8 cellular contexts compared by ENCODE assay signal in genomic region chr14:44960146-44960545, GRCh38.
DNase-seq lines count a peak whose midpoint lies in the region; TF ChIP-seq lines count a peak whose summit lies in the region.

No MANE protein-coding gene starts in this region.

- CTCF ChIA-PET in HEK293T (lab: Yijun Ruan, JAX): interaction anchor here (0.7 kb wide), 2 partner anchors 46 to 415 kb away, joined by 3 read pairs; no protein-coding TSS in a partner anchor

- H3K9me3 Mint-ChIP-seq in dendritic cell treated with granulocyte-macrophage colony-stimulating factor and Interleukin-4, amounts not matched to agents 40 ng/mL and 50 ng/mL, for 4 days: no peaks in the 10 kb centered on the region

- H3K9me2 ChIP-seq in DOHH2 (replicated peaks; ENCODE audit: control insufficient read depth, low read length): no peaks in the 10 kb centered on the region

- H2AFZ ChIP-seq in neuron (ENCODE audit: low read depth, low read length): no peak overlapping the region

- H3K4me1 Mint-ChIP-seq in dendritic cell treated with granulocyte-macrophage colony-stimulating factor and Interleukin-4, amounts not matched to agents 40 ng/mL and 50 ng/mL, for 4 days (ENCODE audit: low read depth): peaks cover 35% of the 10 kb centered on the region

- no peak overlapping the region for H3K27ac Mint-ChIP-seq in dendritic cell treated with granulocyte-macrophage colony-stimulating factor and Interleukin-4, amounts not matched to agents 40 ng/mL and 50 ng/mL, for 4 days

- intact Hi-C loops in dendritic cell treated with granulocyte-macrophage colony-stimulating factor and Interleukin-4, amounts not matched to agents 40 ng/mL and 50 ng/mL, for 4 days (cut with micrococcal nuclease): loop anchor here (2.0 kb wide), 1 partner anchor 125 kb away; the partner anchor contains the start of gene PRPF39

- DNase-seq in Kasumi-1 (lab: John Stamatoyannopoulos, UW): peak; percentile 16 to 22
- no peak for DNase-seq in superior temporal gyrus (ENCODE audit: extremely low spot score)
- no peak for DNase-seq in NK-92 treated with Interleukin-12 subunit alpha and Interleukin-12 subunit beta, amount 100 ng/mL, for 24 hours (lab: John Stamatoyannopoulos, UW)
- no peak for DNase-seq in HEK293T (ENCODE audit: extremely low spot score)
- no peak for DNase-seq in GOT3 (lab: John Stamatoyannopoulos, UW)

- peaks cover 8% of the 10 kb centered on the region for H3K36me3 ChIP-seq in DOHH2 (ENCODE audit: control insufficient read depth, low read length)
- no peaks in the 10 kb centered on the region for H3K36me3 ChIP-seq in neuron (ENCODE audit: insufficient read depth, low read length)

- H3K27me3 Mint-ChIP-seq in dendritic cell treated with granulocyte-macrophage colony-stimulating factor and Interleukin-4, amounts not matched to agents 40 ng/mL and 50 ng/mL, for 4 days: no peaks in the 10 kb centered on the region

- no peak overlapping the region for H3K27ac ChIP-seq in DOHH2 (ENCODE audit: low read depth, low read length)

- no peaks in the 10 kb centered on the region for H3K27me3 ChIP-seq in DOHH2 (ENCODE audit: control insufficient read depth, low read length)
- H3K27me3 ChIP-seq in neuron (ENCODE audit: insufficient read depth, low read length): no peaks in the 10 kb centered on the region

- H4K20me1 ChIP-seq in DOHH2 (ENCODE audit: control insufficient read depth, insufficient read depth, low read depth, low read length): peaks cover 2% of the 10 kb centered on the region; the same call in 1 of the 2 replicates

- TF ChIP-seq CTCF in DOHH2 (IDR thresholded peaks at IDR 0.05; ENCODE audit: low read depth, low read length, poor library complexity, severe bottlenecking): no peak

- H3K4me3 Mint-ChIP-seq in dendritic cell treated with granulocyte-macrophage colony-stimulating factor and Interleukin-4, amounts not matched to agents 40 ng/mL and 50 ng/mL, for 4 days: peak overlapping the region; percentile 46

- peaks cover 96% of the 10 kb centered on the region for H3K79me2 ChIP-seq in DOHH2 (ENCODE audit: control insufficient read depth, low read length)

- H3K36me3 Mint-ChIP-seq in dendritic cell treated with granulocyte-macrophage colony-stimulating factor and Interleukin-4, amounts not matched to agents 40 ng/mL and 50 ng/mL, for 4 days (ENCODE audit: low read depth): no peaks in the 10 kb centered on the region

- peak overlapping the region; percentile 96 for H3K4me3 ChIP-seq in DOHH2 (ENCODE audit: low read length)
- H3K4me3 ChIP-seq in neuron (ENCODE audit: low read length): peak overlapping the region; percentile 77

- POLR2A ChIA-PET in HEK293T (lab: Yijun Ruan, JAX): interaction anchor here (1.0 to 5.3 kb wide), 3 partner anchors 19 to 175 kb away, joined by 3 to 32 read pairs (median 3); partner anchors contain the start of genes FANCM, FKBP3 and PRPF39

- H3K9me3 ChIP-seq in DOHH2 (ENCODE audit: control insufficient read depth, insufficient read depth, low read length): no peaks in the 10 kb centered on the region
- H3K9me3 ChIP-seq in neuron (ENCODE audit: low read length): no peaks in the 10 kb centered on the region

- H3K4me2 ChIP-seq in DOHH2 (ENCODE audit: low read length): peak overlapping the region; percentile 80

- peaks cover 23% of the 10 kb centered on the region for H3K4me1 ChIP-seq in DOHH2 (ENCODE audit: control insufficient read depth, low read length)
- H3K4me1 ChIP-seq in neuron (ENCODE audit: insufficient read depth, low read length): peaks cover 21% of the 10 kb centered on the region

- no peaks in the 10 kb centered on the region for H3F3A ChIP-seq in DOHH2 (ENCODE audit: control insufficient read depth, insufficient read depth)

TF ChIP-seq in HEK293T, 16 proteins besides CTCF, POLR2A, EP300 and RAD21:
- TF ChIP-seq ELF4 (IDR thresholded peaks at IDR 0.05) (no peak), BHLHE40 (IDR thresholded peaks at IDR 0.05; ENCODE audit: borderline replicate concordance) (no peak), TARDBP (IDR thresholded peaks at IDR 0.05) (no peak), FOXK2 (IDR thresholded peaks at IDR 0.05) (no peak), L3MBTL2 (conservative IDR thresholded peaks at IDR 0.05) (no peak)
- TF ChIP-seq, protein P1, sequence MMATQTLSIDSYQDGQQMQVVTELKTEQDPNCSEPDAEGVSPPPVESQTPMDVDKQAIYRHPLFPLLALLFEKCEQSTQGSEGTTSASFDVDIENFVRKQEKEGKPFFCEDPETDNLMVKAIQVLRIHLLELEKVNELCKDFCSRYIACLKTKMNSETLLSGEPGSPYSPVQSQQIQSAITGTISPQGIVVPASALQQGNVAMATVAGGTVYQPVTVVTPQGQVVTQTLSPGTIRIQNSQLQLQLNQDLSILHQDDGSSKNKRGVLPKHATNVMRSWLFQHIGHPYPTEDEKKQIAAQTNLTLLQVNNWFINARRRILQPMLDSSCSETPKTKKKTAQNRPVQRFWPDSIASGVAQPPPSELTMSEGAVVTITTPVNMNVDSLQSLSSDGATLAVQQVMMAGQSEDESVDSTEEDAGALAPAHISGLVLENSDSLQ (IDR thresholded peaks at IDR 0.05): no peak

Comparison
In these comparisons a context has a peak if more than half of its experiments do, and no peak if none do; other contexts are left out.
1. DNase-seq: peak in Kasumi-1 (2 of 2); none in superior temporal gyrus (single experiment), NK-92 treated with Interleukin-12 subunit alpha and Interleukin-12 subunit beta, amount 100 ng/mL, for 24 hours (single experiment), HEK293T (single experiment) and GOT3 (single experiment).